In genomic region chr7:155489862-155490696, GRCh38 we compare ENCODE assay signal across 8 cellular contexts.
DNase-seq lines count a peak whose midpoint lies in the region; ATAC-seq and TF ChIP-seq lines count a peak whose summit lies in the region.

No MANE protein-coding gene starts in this region.

- no peak overlapping the region for H3K27ac ChIP-seq in mucosa of rectum (ENCODE audit: low read depth in 2 of 2, low read length in 2 of 2)

- no peak for TF ChIP-seq CTCF in cardiac fibroblast (IDR thresholded peaks at IDR 0.05; ENCODE audit: low read depth, low read length)

- DNase-seq in cardiac fibroblast (ENCODE audit: low read depth in 2 of 2) (peak in 1 of 2 donors; percentile 3), dedifferentiated amniotic fluid mesenchymal stem cell (ENCODE audit: extremely low spot score) (no peak), COR-L47 (lab: John Stamatoyannopoulos, UW) (no peak), hepatic stellate cell (ENCODE audit: low spot score) (no peak)

- no peaks in the 10 kb centered on the region for H3K36me3 ChIP-seq in mucosa of rectum (ENCODE audit: control insufficient read depth in 2 of 2, insufficient read depth in 2 of 2, low read length in 2 of 2)

- peak overlapping the region in 1 of 2 donors; percentile 41 for H3K9ac ChIP-seq in mucosa of rectum (ENCODE audit: low read depth in 1 of 2, low read length in 2 of 2)

- peak; percentile 32 for ATAC-seq in GM18498 (IDR thresholded peaks at IDR 0.05; ENCODE audit: unreplicated experiment)
- ATAC-seq in HG02981 (IDR thresholded peaks at IDR 0.05; ENCODE audit: unreplicated experiment) = peak; percentile 24
- ATAC-seq in HG02610 (IDR thresholded peaks at IDR 0.05; ENCODE audit: unreplicated experiment) = no peak

- H3K4me3 ChIP-seq in cardiac fibroblast (replicated peaks in 1 of 2; ENCODE audit: low read depth in 2 of 2, low read length in 2 of 2) (peak overlapping the region; percentile 5 to 24), mucosa of rectum (ENCODE audit: low read length in 2 of 2) (peak overlapping the region; percentile 56 to 73)

- peaks cover 0 to 17% of the 10 kb centered on the region in 2 donors for H3K27me3 ChIP-seq in mucosa of rectum (ENCODE audit: control insufficient read depth in 2 of 2, insufficient read depth in 2 of 2, low read length in 2 of 2)

- H3K4me1 ChIP-seq in mucosa of rectum (ENCODE audit: control insufficient read depth in 2 of 2, insufficient read depth in 2 of 2, low read length in 2 of 2) = peaks cover 0 to 3% of the 10 kb centered on the region in 2 donors

- no peaks in the 10 kb centered on the region for H3K9me3 ChIP-seq in mucosa of rectum (ENCODE audit: control insufficient read depth in 2 of 2, low read length in 2 of 2)
